17 cellular contexts compared by ENCODE assay signal in the genomic region with DNA sequence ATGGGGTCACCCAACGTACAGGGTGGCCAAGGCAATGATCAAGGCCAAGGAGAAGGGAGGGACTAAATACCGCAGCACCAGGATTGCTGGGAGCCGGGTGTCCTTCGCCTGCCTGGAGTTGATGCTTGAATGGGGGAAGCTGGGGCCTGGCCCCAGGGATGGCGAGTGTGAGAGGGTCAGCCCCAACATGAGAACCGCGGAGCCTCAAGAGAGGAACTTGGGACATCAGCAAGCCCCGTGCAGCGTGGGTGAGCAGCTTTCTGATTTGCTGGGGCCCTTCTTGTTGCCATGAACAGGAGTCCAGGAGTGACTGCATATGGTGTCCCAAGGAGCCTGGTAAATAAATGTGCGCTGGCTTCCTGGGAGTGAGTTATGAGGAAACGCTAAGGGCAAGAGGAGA.
"Had no signal": no experiment of that assay in that cellular context is flagged by ENCODE, and none has a peak within 500 bp of the region (broad histone marks: within the 10 kb centered on the region; RNA-seq: fewer than 3 reads in every experiment).

No MANE protein-coding gene starts in this region.

- H2AFZ ChIP-seq: hepatocyte had no signal

- H3K27me3 ChIP-seq: esophagus muscularis mucosa, foreskin keratinocyte, gastroesophageal sphincter, heart left ventricle, hepatocyte, left lung had no signal

- H3K4me1 ChIP-seq: lower lobe of right lung had no signal

- H3K36me3 ChIP-seq: esophagus muscularis mucosa, gastroesophageal sphincter, heart left ventricle, left lung, lower lobe of right lung had no signal

- ATAC-seq: foreskin keratinocyte, gastroesophageal sphincter, heart left ventricle, left cardiac atrium, left lung, left ventricle myocardium superior, lower lobe of right lung had no signal

- DNase-seq: cerebellar nuclear complex; cortex of kidney; effector CD4-positive, alpha-beta T cell; effector memory CD4-positive, alpha-beta T cell; foreskin keratinocyte; heart left ventricle; hypothalamus; immature natural killer cell; left cardiac atrium; left lung; left ventricle myocardium superior; lower lobe of right lung; mesendoderm; midbrain had no signal

- H3K4me3 ChIP-seq: esophagus muscularis mucosa, gastroesophageal sphincter, heart left ventricle, hepatocyte, left lung, lower lobe of right lung had no signal

- H3K9me3 ChIP-seq: esophagus muscularis mucosa, gastroesophageal sphincter, heart left ventricle, left lung, lower lobe of right lung had no signal

- H3K27ac ChIP-seq: esophagus muscularis mucosa, foreskin keratinocyte, gastroesophageal sphincter, heart left ventricle, hepatocyte, left lung, lower lobe of right lung had no signal

- H3K79me2 ChIP-seq: hepatocyte had no signal

- H3K4me2 ChIP-seq: hepatocyte had no signal
